Comparison of ENCODE assay signal across 21 cellular contexts in the genomic region with DNA sequence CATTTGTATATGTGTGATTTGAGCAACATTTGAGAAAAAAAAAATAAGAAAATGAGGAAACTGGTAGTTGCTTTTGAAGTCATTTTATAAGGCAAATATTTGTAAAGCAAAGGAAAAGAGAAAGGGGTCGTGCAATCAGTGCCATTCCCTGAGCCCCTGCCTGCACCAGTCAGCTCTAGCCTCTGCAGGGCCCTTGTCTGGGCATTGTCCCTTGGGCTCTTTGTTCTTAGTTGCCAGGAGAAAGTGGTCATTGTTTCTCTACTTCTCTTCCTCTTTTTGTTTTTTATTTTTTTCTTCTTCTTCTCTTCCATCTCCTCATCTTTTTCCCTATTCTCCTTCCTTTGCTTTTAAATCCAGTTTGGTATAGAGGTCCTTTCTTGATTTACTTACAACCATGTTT.
"Had no signal": no experiment of that assay in that cellular context is flagged by ENCODE, and none has a peak within 500 bp of the region (broad histone marks: within the 10 kb centered on the region; RNA-seq: fewer than 3 reads in every experiment).

No MANE protein-coding gene starts in this region.

- H3K36me3 Mint-ChIP-seq: activated naive CD4-positive, alpha-beta T cell treated with anti-CD3 and anti-CD28 coated beads, Interleukin-2, amount 50 U/mL, for 24 hours had no signal

- H3K27me3 Mint-ChIP-seq: activated CD8-positive, alpha-beta T cell treated with anti-CD3 and anti-CD28 coated beads for 36 hours; activated naive CD4-positive, alpha-beta T cell treated with anti-CD3 and anti-CD28 coated beads, Interleukin-2, amount 50 U/mL, for 24 hours; T-helper 17 cell had no signal

- H3K4me3 Mint-ChIP-seq: activated CD8-positive, alpha-beta T cell treated with anti-CD3 and anti-CD28 coated beads for 36 hours; activated naive CD4-positive, alpha-beta T cell treated with anti-CD3 and anti-CD28 coated beads, Interleukin-2, amount 50 U/mL, for 24 hours; activated T-cell treated with anti-CD3 and anti-CD28 coated beads, Interleukin-2, amount 50 U/mL, for 72 hours; T-helper 17 cell had no signal

- ATAC-seq: activated CD8-positive, alpha-beta T cell treated with anti-CD3 and anti-CD28 coated beads for 36 hours; activated T-cell treated with anti-CD3 and anti-CD28 coated beads, Interleukin-2, amount 50 U/mL, for 72 hours; T-helper 17 cell had no signal

- H3K9me3 Mint-ChIP-seq: activated naive CD4-positive, alpha-beta T cell treated with anti-CD3 and anti-CD28 coated beads, Interleukin-2, amount 50 U/mL, for 24 hours; activated T-cell treated with anti-CD3 and anti-CD28 coated beads, Interleukin-2, amount 50 U/mL, for 72 hours had no signal

- DNase-seq: activated CD4-positive, CD25-positive, alpha-beta regulatory T cell; activated CD8-positive, alpha-beta memory T cell treated with anti-CD3 and anti-CD28 coated beads, Interleukin-2, amount 50 U/mL, for 4 hours; activated CD8-positive, alpha-beta T cell treated with anti-CD3 and anti-CD28 coated beads for 36 hours; activated naive CD4-positive, alpha-beta T cell; activated T-cell treated with anti-CD3 and anti-CD28 coated beads, Interleukin-2, amount 50 U/mL, for 72 hours; aorta; caudate nucleus; KG1; NCI-H1092; NCI-H1417; NCI-H1694; NCI-H2029; NCI-H2107; NCI-H345; NCI-H510A; NCI-H526 treated with DMSO at 0.1 percent for 48 hours; NCI-H82; SIG-M5; T-helper 17 cell; T-helper 9 cell had no signal

- H3K27ac Mint-ChIP-seq: activated CD8-positive, alpha-beta T cell treated with anti-CD3 and anti-CD28 coated beads for 36 hours; activated naive CD4-positive, alpha-beta T cell treated with anti-CD3 and anti-CD28 coated beads, Interleukin-2, amount 50 U/mL, for 24 hours; activated T-cell treated with anti-CD3 and anti-CD28 coated beads, Interleukin-2, amount 50 U/mL, for 72 hours; T-helper 17 cell had no signal

- H3K4me1 Mint-ChIP-seq: T-helper 17 cell had no signal
